Comparison of ENCODE assay signal across 1 cellular context in genomic region chr17:68511671-68512246, GRCh38.
TF ChIP-seq lines count a peak whose summit lies in the region.

No MANE protein-coding gene starts in this region.

TF ChIP-seq in GM12878, 131 proteins besides CTCF, POLR2A, EP300 and RAD21 (continued from another document and continues in another):
- TF ChIP-seq ZBTB40 (IDR thresholded peaks at IDR 0.05; ENCODE audit: borderline replicate concordance) (no peak), YBX1 (IDR thresholded peaks at IDR 0.05) (no peak), MXI1 (IDR thresholded peaks at IDR 0.05; ENCODE audit: low read depth, low read length) (no peak), CBX3 (IDR thresholded peaks at IDR 0.05; ENCODE audit: borderline replicate concordance, low read depth) (no peak), CBFB (IDR thresholded peaks at IDR 0.05; ENCODE audit: low read depth) (no peak), FOXM1 (IDR thresholded peaks at IDR 0.05; ENCODE audit: low read depth, low read length) (no peak), HDGF (IDR thresholded peaks at IDR 0.05) (peak; percentile 99), RAD51 (IDR thresholded peaks at IDR 0.05) (peak; percentile 88), PAX8 (IDR thresholded peaks at IDR 0.05) (no peak), CHD2 (IDR thresholded peaks at IDR 0.05; ENCODE audit: borderline replicate concordance, low read depth, low read length) (no peak), ZNF622 (IDR thresholded peaks at IDR 0.05) (no peak), MTA3 (IDR thresholded peaks at IDR 0.05; ENCODE audit: borderline replicate concordance, low read length) (no peak), SUPT20H (IDR thresholded peaks at IDR 0.05; ENCODE audit: borderline replicate concordance, control insufficient read depth, low read depth, low read length) (no peak), NR2C2 (IDR thresholded peaks at IDR 0.05; ENCODE audit: borderline replicate concordance, control insufficient read depth, insufficient read length, low read depth) (no peak), MEF2B (IDR thresholded peaks at IDR 0.05; ENCODE audit: partially characterized antibody, poor library complexity, severe bottlenecking) (no peak), TARDBP (IDR thresholded peaks at IDR 0.05; ENCODE audit: borderline replicate concordance) (0 out of 2 replicates have a peak, but pooled peaks have one; percentile 9), GATAD2B (conservative IDR thresholded peaks at IDR 0.05; ENCODE audit: low read depth) (peak; percentile 93), SIX5 (IDR thresholded peaks at IDR 0.05; ENCODE audit: low read depth, low read length, severe bottlenecking) (no peak), SMARCA5 (IDR thresholded peaks at IDR 0.05) (peak; percentile 61; the same call in 1 of the 2 replicates), TAF1 (IDR thresholded peaks at IDR 0.05; ENCODE audit: borderline replicate concordance, low read depth, low read length) (0 out of 2 replicates have a peak, but pooled peaks have one; percentile 13), KDM1A (IDR thresholded peaks at IDR 0.05; ENCODE audit: borderline replicate concordance) (no peak), ZNF207 (IDR thresholded peaks at IDR 0.05; ENCODE audit: borderline replicate concordance) (no peak), BRCA1 (IDR thresholded peaks at IDR 0.05; ENCODE audit: low read depth, low read length) (no peak), PML (IDR thresholded peaks at IDR 0.05; ENCODE audit: low read length) (peak; percentile 38; the same call in 1 of the 2 replicates), MYC (IDR thresholded peaks at IDR 0.05; ENCODE audit: insufficient read depth, insufficient read length, insufficient replicate concordance, low read length, severe bottlenecking) (no peak), REST (IDR thresholded peaks at IDR 0.05; ENCODE audit: low read depth, low read length) (no peak), JUND (IDR thresholded peaks at IDR 0.05; ENCODE audit: low read depth, low read length) (no peak), CREB1 (IDR thresholded peaks at IDR 0.05; ENCODE audit: low read depth) (no peak), BCLAF1 (IDR thresholded peaks at IDR 0.05) (no peak), CEBPZ (IDR thresholded peaks at IDR 0.05; ENCODE audit: low read depth, low read length) (no peak), SPI1 (IDR thresholded peaks at IDR 0.05; ENCODE audit: borderline replicate concordance, insufficient read depth, low read depth, low read length) (no peak), MYB (IDR thresholded peaks at IDR 0.05; ENCODE audit: borderline replicate concordance, low read depth, low read length) (no peak), WRNIP1 (IDR thresholded peaks at IDR 0.05; ENCODE audit: borderline replicate concordance, low read depth, low read length) (no peak), SKIL (IDR thresholded peaks at IDR 0.05; ENCODE audit: low read depth, poor library complexity, severe bottlenecking) (no peak)
- TF ChIP-seq, protein P1, sequence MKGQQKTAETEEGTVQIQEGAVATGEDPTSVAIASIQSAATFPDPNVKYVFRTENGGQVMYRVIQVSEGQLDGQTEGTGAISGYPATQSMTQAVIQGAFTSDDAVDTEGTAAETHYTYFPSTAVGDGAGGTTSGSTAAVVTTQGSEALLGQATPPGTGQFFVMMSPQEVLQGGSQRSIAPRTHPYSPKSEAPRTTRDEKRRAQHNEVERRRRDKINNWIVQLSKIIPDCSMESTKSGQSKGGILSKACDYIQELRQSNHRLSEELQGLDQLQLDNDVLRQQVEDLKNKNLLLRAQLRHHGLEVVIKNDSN (IDR thresholded peaks at IDR 0.05; ENCODE audit: borderline replicate concordance, extremely low read length, insufficient read depth, low read depth, low read length), result peak; percentile 86
- TF ChIP-seq, protein P2, sequence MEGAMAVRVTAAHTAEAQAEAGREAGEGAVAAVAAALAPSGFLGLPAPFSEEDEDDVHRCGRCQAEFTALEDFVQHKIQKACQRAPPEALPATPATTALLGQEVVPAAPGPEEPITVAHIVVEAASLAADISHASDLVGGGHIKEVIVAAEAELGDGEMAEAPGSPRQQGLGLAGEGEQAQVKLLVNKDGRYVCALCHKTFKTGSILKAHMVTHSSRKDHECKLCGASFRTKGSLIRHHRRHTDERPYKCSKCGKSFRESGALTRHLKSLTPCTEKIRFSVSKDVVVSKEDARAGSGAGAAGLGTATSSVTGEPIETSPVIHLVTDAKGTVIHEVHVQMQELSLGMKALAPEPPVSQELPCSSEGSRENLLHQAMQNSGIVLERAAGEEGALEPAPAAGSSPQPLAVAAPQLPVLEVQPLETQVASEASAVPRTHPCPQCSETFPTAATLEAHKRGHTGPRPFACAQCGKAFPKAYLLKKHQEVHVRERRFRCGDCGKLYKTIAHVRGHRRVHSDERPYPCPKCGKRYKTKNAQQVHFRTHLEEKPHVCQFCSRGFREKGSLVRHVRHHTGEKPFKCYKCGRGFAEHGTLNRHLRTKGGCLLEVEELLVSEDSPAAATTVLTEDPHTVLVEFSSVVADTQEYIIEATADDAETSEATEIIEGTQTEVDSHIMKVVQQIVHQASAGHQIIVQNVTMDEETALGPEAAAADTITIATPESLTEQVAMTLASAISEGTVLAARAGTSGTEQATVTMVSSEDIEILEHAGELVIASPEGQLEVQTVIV (IDR thresholded peaks at IDR 0.05; ENCODE audit: borderline replicate concordance, partially characterized antibody), result peak; percentile 87
- TF ChIP-seq, protein P3, sequence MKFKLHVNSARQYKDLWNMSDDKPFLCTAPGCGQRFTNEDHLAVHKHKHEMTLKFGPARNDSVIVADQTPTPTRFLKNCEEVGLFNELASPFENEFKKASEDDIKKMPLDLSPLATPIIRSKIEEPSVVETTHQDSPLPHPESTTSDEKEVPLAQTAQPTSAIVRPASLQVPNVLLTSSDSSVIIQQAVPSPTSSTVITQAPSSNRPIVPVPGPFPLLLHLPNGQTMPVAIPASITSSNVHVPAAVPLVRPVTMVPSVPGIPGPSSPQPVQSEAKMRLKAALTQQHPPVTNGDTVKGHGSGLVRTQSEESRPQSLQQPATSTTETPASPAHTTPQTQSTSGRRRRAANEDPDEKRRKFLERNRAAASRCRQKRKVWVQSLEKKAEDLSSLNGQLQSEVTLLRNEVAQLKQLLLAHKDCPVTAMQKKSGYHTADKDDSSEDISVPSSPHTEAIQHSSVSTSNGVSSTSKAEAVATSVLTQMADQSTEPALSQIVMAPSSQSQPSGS (IDR thresholded peaks at IDR 0.05; ENCODE audit: low read length), result no peak
